In genomic region chr6:163707385-163708355, GRCh38 we compare ENCODE assay signal across 11 cellular contexts.
DNase-seq lines count a peak whose midpoint lies in the region; ATAC-seq and TF ChIP-seq lines count a peak whose summit lies in the region.
"Had no signal": no experiment of that assay in that cellular context is flagged by ENCODE, and none has a peak within 500 bp of the region (broad histone marks: within the 10 kb centered on the region; RNA-seq: fewer than 3 reads in every experiment).

No MANE protein-coding gene starts in this region.

- H3K36me3 ChIP-seq in GM23338 (ENCODE audit: insufficient read depth) = no peaks in the 10 kb centered on the region
- H3K36me3 ChIP-seq: pancreas had no signal

- peaks cover 3 to 6% of the 10 kb centered on the region in 2 donors for H3K36me3 Mint-ChIP-seq in stimulated activated naive B cell treated with anti-CD40 and anti-IgM and Interleukin-4, amounts not matched to agents 10 μg/mL and 1 μg/mL and 100 μg/mL, for 72 hours
- H3K36me3 Mint-ChIP-seq in activated CD4-positive, alpha-beta T cell treated with anti-CD3 and anti-CD28 coated beads, Interleukin-2, amount 10 ng/mL, durations not matched to agents 7 days and 5 days (ENCODE audit: low read depth) = no peaks in the 10 kb centered on the region
- no peaks in the 10 kb centered on the region for H3K36me3 Mint-ChIP-seq in GM23338 (ENCODE audit: low read depth)

- no peak overlapping the region for H3K27ac ChIP-seq in GM23338 (ENCODE audit: low read depth)
- H3K27ac ChIP-seq: epithelial cell of prostate, pancreas had no signal

- H3K9me2 ChIP-seq in GM23338 (ENCODE audit: insufficient read depth) = peaks cover 4% of the 10 kb centered on the region

- H3K79me2 ChIP-seq in GM23338 (replicated peaks; ENCODE audit: insufficient read depth) = no peaks in the 10 kb centered on the region

- H3K4me3 ChIP-seq in GM23338 = no peak overlapping the region
- H3K4me3 ChIP-seq: pancreas had no signal

- no peak for TF ChIP-seq CTCF in GM23338 (conservative IDR thresholded peaks at IDR 0.05; ENCODE audit: low read depth in 2 of 2)

- H3K4me1 Mint-ChIP-seq in stimulated activated naive B cell treated with anti-CD40 and anti-IgM and Interleukin-4, amounts not matched to agents 10 μg/mL and 1 μg/mL and 100 μg/mL, for 72 hours = peaks cover 82 to 98% of the 10 kb centered on the region in 2 donors
- peaks cover 3% of the 10 kb centered on the region for H3K4me1 Mint-ChIP-seq in activated CD4-positive, alpha-beta T cell treated with anti-CD3 and anti-CD28 coated beads, Interleukin-2, amount 10 ng/mL, durations not matched to agents 7 days and 5 days
- peaks cover 2% of the 10 kb centered on the region; the same call in 1 of the 3 replicates for H3K4me1 Mint-ChIP-seq in GM23338

- no peaks in the 10 kb centered on the region for H4K20me1 ChIP-seq in GM23338 (replicated peaks; ENCODE audit: insufficient read depth)

- H3F3A ChIP-seq in GM23338 (replicated peaks; ENCODE audit: low read depth) = no peaks in the 10 kb centered on the region

- H3K9me3 Mint-ChIP-seq in stimulated activated naive B cell treated with anti-CD40 and anti-IgM and Interleukin-4, amounts not matched to agents 10 μg/mL and 1 μg/mL and 100 μg/mL, for 72 hours = peaks cover 3% of the 10 kb centered on the region in 2 donors
- no peaks in the 10 kb centered on the region for H3K9me3 Mint-ChIP-seq in activated CD4-positive, alpha-beta T cell treated with anti-CD3 and anti-CD28 coated beads, Interleukin-2, amount 10 ng/mL, durations not matched to agents 7 days and 5 days
- H3K9me3 Mint-ChIP-seq in GM23338 = no peaks in the 10 kb centered on the region

- CTCF ChIA-PET in activated CD4-positive, alpha-beta T cell treated with anti-CD3 and anti-CD28 coated beads, Interleukin-2, amount 10 ng/mL, durations not matched to agents 7 days and 5 days (lab: Charles Lee) = no interaction called here

- peak overlapping the region; percentile 88 for H3K27ac Mint-ChIP-seq in stimulated activated naive B cell treated with anti-CD40 and anti-IgM and Interleukin-4, amounts not matched to agents 10 μg/mL and 1 μg/mL and 100 μg/mL, for 72 hours
- H3K27ac Mint-ChIP-seq in activated CD4-positive, alpha-beta T cell treated with anti-CD3 and anti-CD28 coated beads, Interleukin-2, amount 10 ng/mL, durations not matched to agents 7 days and 5 days = no peak overlapping the region
- no peak overlapping the region for H3K27ac Mint-ChIP-seq in GM23338

- no peaks in the 10 kb centered on the region for H3K27me3 ChIP-seq in GM23338 (ENCODE audit: insufficient read depth)
- H3K27me3 ChIP-seq: pancreas had no signal

- ATAC-seq in HG02759 (IDR thresholded peaks at IDR 0.05; ENCODE audit: unreplicated experiment) (peak; percentile 36), GM23338 (no peak)
- ATAC-seq in stimulated activated naive B cell treated with anti-CD40 and anti-IgM and Interleukin-4, amounts not matched to agents 10 μg/mL and 1 μg/mL and 100 μg/mL, for 72 hours (replicated peaks) = peak; percentile 68 to 71

- no peaks in the 10 kb centered on the region for H3K27me3 Mint-ChIP-seq in stimulated activated naive B cell treated with anti-CD40 and anti-IgM and Interleukin-4, amounts not matched to agents 10 μg/mL and 1 μg/mL and 100 μg/mL, for 72 hours
- peaks cover 2% of the 10 kb centered on the region for H3K27me3 Mint-ChIP-seq in activated CD4-positive, alpha-beta T cell treated with anti-CD3 and anti-CD28 coated beads, Interleukin-2, amount 10 ng/mL, durations not matched to agents 7 days and 5 days
- H3K27me3 Mint-ChIP-seq in GM23338 (ENCODE audit: insufficient read depth, low read depth, poor library complexity) = peaks cover 3% of the 10 kb centered on the region

- no peaks in the 10 kb centered on the region for H3K4me1 ChIP-seq in GM23338 (ENCODE audit: insufficient read depth)
- H3K4me1 ChIP-seq: pancreas had no signal

- no peak overlapping the region for H3K4me2 ChIP-seq in GM23338

- no peak overlapping the region for H2AFZ ChIP-seq in GM23338

- H3K4me3 Mint-ChIP-seq in stimulated activated naive B cell treated with anti-CD40 and anti-IgM and Interleukin-4, amounts not matched to agents 10 μg/mL and 1 μg/mL and 100 μg/mL, for 72 hours = peak overlapping the region; percentile 26 to 52
- no peak overlapping the region for H3K4me3 Mint-ChIP-seq in activated CD4-positive, alpha-beta T cell treated with anti-CD3 and anti-CD28 coated beads, Interleukin-2, amount 10 ng/mL, durations not matched to agents 7 days and 5 days
- H3K4me3 Mint-ChIP-seq in GM23338 = no peak overlapping the region

- POLR2A ChIA-PET in activated CD4-positive, alpha-beta T cell treated with anti-CD3 and anti-CD28 coated beads, Interleukin-2, amount 10 ng/mL, durations not matched to agents 7 days and 5 days (lab: Charles Lee) = no interaction called here

- DNase-seq in SKM-1 treated with dmso at 0.1 percent for 144 hours (lab: John Stamatoyannopoulos, UW; ENCODE audit: unreplicated experiment) (peak; percentile 5), SKM-1 (lab: John Stamatoyannopoulos, UW; ENCODE audit: unreplicated experiment) (no peak), NCI-H69 (lab: John Stamatoyannopoulos, UW) (peak; percentile 55), GM23338 (ENCODE audit: low spot score) (no peak), NK-92 (lab: John Stamatoyannopoulos, UW; ENCODE audit: unreplicated experiment) (no peak)
- DNase-seq in stimulated activated naive B cell treated with anti-CD40 and anti-IgM and Interleukin-4, amounts not matched to agents 10 μg/mL and 1 μg/mL and 100 μg/mL, for 72 hours = peak; percentile 29
- no peak for DNase-seq in activated CD4-positive, alpha-beta T cell treated with anti-CD3 and anti-CD28 coated beads, Interleukin-2, amount 10 ng/mL, durations not matched to agents 7 days and 5 days
- DNase-seq: activated CD4-positive, alpha-beta T cell treated with anti-CD3 and anti-CD28 coated beads for 1 hour; pancreas had no signal

TF ChIP-seq in GM23338, 12 proteins besides CTCF, POLR2A, EP300 and RAD21 (continues in another document):
- TF ChIP-seq STAT1 (IDR thresholded peaks at IDR 0.05; ENCODE audit: unreplicated experiment) (no peak), CREB1 (CRISPR knock-in tag; IDR thresholded peaks at IDR 0.05; ENCODE audit: low read depth) (no peak), EZH2phosphoT487 (IDR thresholded peaks at IDR 0.05; ENCODE audit: unreplicated experiment) (no peak), ETS1 (IDR thresholded peaks at IDR 0.05) (no peak), ZNF114 (CRISPR knock-in tag; IDR thresholded peaks at IDR 0.05) (no peak), ZNF331 (CRISPR knock-in tag; IDR thresholded peaks at IDR 0.05; ENCODE audit: low read depth) (no peak), POLR2AphosphoS5 (IDR thresholded peaks at IDR 0.05; ENCODE audit: low read depth) (no peak)

Comparison
In these comparisons a context has a peak if more than half of its experiments do, and no peak if none do; other contexts are left out.
1. DNase-seq: peak in SKM-1 treated with dmso at 0.1 percent for 144 hours (single experiment), NCI-H69 (single experiment) and stimulated activated naive B cell treated with anti-CD40 and anti-IgM and Interleukin-4, amounts not matched to agents 10 μg/mL and 1 μg/mL and 100 μg/mL, for 72 hours (single experiment); none in SKM-1 (single experiment), activated CD4-positive, alpha-beta T cell treated with anti-CD3 and anti-CD28 coated beads, Interleukin-2, amount 10 ng/mL, durations not matched to agents 7 days and 5 days (single experiment), GM23338 (single experiment) and NK-92 (single experiment).
2. H3K4me3 Mint-ChIP-seq: peak in stimulated activated naive B cell treated with anti-CD40 and anti-IgM and Interleukin-4, amounts not matched to agents 10 μg/mL and 1 μg/mL and 100 μg/mL, for 72 hours (2 of 2); none in activated CD4-positive, alpha-beta T cell treated with anti-CD3 and anti-CD28 coated beads, Interleukin-2, amount 10 ng/mL, durations not matched to agents 7 days and 5 days (single experiment) and GM23338 (single experiment).